In genomic region chr9:133458643-133459312, GRCh38 we compare ENCODE assay signal across 9 cellular contexts. TPM values are rescaled to one million over a fixed set of nuclear protein-coding genes. Genes with fewer than 3 reads are reported as not detected.
DNase-seq lines count a peak whose midpoint lies in the region; ATAC-seq, FAIRE-seq and TF ChIP-seq lines count a peak whose summit lies in the region.
"Had no signal": no experiment of that assay in that cellular context is flagged by ENCODE, and none has a peak within 500 bp of the region (broad histone marks: within the 10 kb centered on the region; RNA-seq: fewer than 3 reads in every experiment).

No MANE protein-coding gene starts in this region.

- no peaks in the 10 kb centered on the region for H3K27me3 Mint-ChIP-seq in activated T-helper 17 cell treated with anti-CD3 and anti-CD28 coated beads, Interleukin-2, amount 50 U/mL, for 72 hours

- no peak overlapping the region for H2BK15ac ChIP-seq in mesendoderm (replicated peaks; ENCODE audit: low read depth)

- DNase-seq in A549 (ENCODE audit: low read depth in 1 of 2, low spot score in 1 of 2), result no peak
- DNase-seq in HFF-Myc (ENCODE audit: extremely low read depth, low read depth), result no peak
- DNase-seq in mesendoderm, result peak; percentile 24
- DNase-seq in GM19239 (ENCODE audit: insufficient read length, low spot score), result no peak
- DNase-seq in NAMALWA (ENCODE audit: low spot score), result no peak
- no peak for DNase-seq in GM10266 (ENCODE audit: extremely low spot score)
- DNase-seq in NCI-H2081 (lab: John Stamatoyannopoulos, UW), result no peak

- no peak overlapping the region for H3K56ac ChIP-seq in mesendoderm (ENCODE audit: low read length)

- no peak overlapping the region for H2BK5ac ChIP-seq in mesendoderm (ENCODE audit: low read length)

- TF ChIP-seq RAD21 in A549 (conservative IDR thresholded peaks at IDR 0.05 in 1 of 2, IDR thresholded peaks at IDR 0.05 in 1 of 2), result no peak

- FAIRE-seq in A549 (lab: Jason Lieb, UNC), result no peak
- no peak for FAIRE-seq in GM19239 (lab: Jason Lieb, UNC)

- peaks cover 3% of the 10 kb centered on the region for H3K79me1 ChIP-seq in mesendoderm (ENCODE audit: low read length)

- H3K4me2 ChIP-seq in A549 (peak overlapping the region; percentile 70), mesendoderm (ENCODE audit: low read length) (peak overlapping the region; percentile 28)

- no peak overlapping the region for H3K4ac ChIP-seq in mesendoderm (ENCODE audit: low read depth, low read length)

- H3K79me2 ChIP-seq in mesendoderm (ENCODE audit: control insufficient read depth, insufficient read depth, low read length), result no peaks in the 10 kb centered on the region

- H3K9ac ChIP-seq in mesendoderm (ENCODE audit: low read length), result no peak overlapping the region

- H2AK5ac ChIP-seq in mesendoderm (ENCODE audit: low read length), result no peak overlapping the region

- TF ChIP-seq CTCF in A549 (IDR thresholded peaks at IDR 0.05), result no peak
- no peak for TF ChIP-seq CTCF in HFF-Myc (IDR thresholded peaks at IDR 0.05; ENCODE audit: low read depth, low read length, missing control alignments)
- TF ChIP-seq CTCF in GM10266 (IDR thresholded peaks at IDR 0.05; ENCODE audit: control insufficient read depth, insufficient read depth, low read depth, missing control alignments), result no peak

- H3K9me3 ChIP-seq in A549, result no peaks in the 10 kb centered on the region

- ATAC-seq in A549, result no peak
- no peak for ATAC-seq in activated T-helper 17 cell treated with anti-CD3 and anti-CD28 coated beads, Interleukin-2, amount 50 U/mL, for 72 hours (replicated peaks)

- CTCF ChIA-PET in A549 (lab: Yijun Ruan, JAX), result interaction anchor here (0.8 to 12.2 kb wide), 8 partner anchors 11 to 99 kb away, joined by 3 to 58 read pairs (median 3); no protein-coding TSS in a partner anchor

- 50% methylated on average over 16 of the region's 16 CpGs for WGBS in A549 (ENCODE audit: missing lambda C conversion rate)
- no CpG with 5 or more reads among the region's 16 CpGs for WGBS in mesendoderm (ENCODE audit: extremely low coverage, insufficient coverage, low lambda C conversion rate)

- peaks cover 16% of the 10 kb centered on the region for H3K4me1 ChIP-seq in A549
- peaks cover 4% of the 10 kb centered on the region for H3K4me1 ChIP-seq in mesendoderm (ENCODE audit: control insufficient read depth, low read depth, low read length)

- H3K4me3 Mint-ChIP-seq in activated T-helper 17 cell treated with anti-CD3 and anti-CD28 coated beads, Interleukin-2, amount 50 U/mL, for 72 hours, result peak overlapping the region; percentile 86

- POLR2A ChIA-PET in A549 (lab: Yijun Ruan, JAX), result interaction anchor here (0.6 to 2.0 kb wide), 13 partner anchors 9 to 949 kb away, joined by 3 to 14 read pairs (median 5); partner anchors contain the start of genes MED22, REXO4, RPL7A and SLC2A6

- no peaks in the 10 kb centered on the region for H3K36me3 Mint-ChIP-seq in activated T-helper 17 cell treated with anti-CD3 and anti-CD28 coated beads, Interleukin-2, amount 50 U/mL, for 72 hours (ENCODE audit: low read depth)

- no peak overlapping the region for H2BK120ac ChIP-seq in mesendoderm (ENCODE audit: low read depth, low read length)

- no peak overlapping the region for H4K5ac ChIP-seq in mesendoderm (ENCODE audit: low read length)

- H3K23ac ChIP-seq in mesendoderm (ENCODE audit: low read length), result no peak overlapping the region

- H3K9me3 Mint-ChIP-seq in activated T-helper 17 cell treated with anti-CD3 and anti-CD28 coated beads, Interleukin-2, amount 50 U/mL, for 72 hours, result no peaks in the 10 kb centered on the region

- H3K4me3 ChIP-seq in A549 (peak overlapping the region; percentile 78), HFF-Myc (replicated peaks; ENCODE audit: low read depth, low read length) (peak overlapping the region; percentile 56; the same call in 1 of the 2 replicates), mesendoderm (ENCODE audit: low read length) (no peak overlapping the region)

- no peaks in the 10 kb centered on the region for H3K27me3 ChIP-seq in mesendoderm (ENCODE audit: insufficient read depth, low read length, poor library complexity)

- no peaks in the 10 kb centered on the region for H3K36me3 ChIP-seq in mesendoderm (ENCODE audit: control insufficient read depth, insufficient read depth, low read length)

- H3K4me1 Mint-ChIP-seq in activated T-helper 17 cell treated with anti-CD3 and anti-CD28 coated beads, Interleukin-2, amount 50 U/mL, for 72 hours, result no peaks in the 10 kb centered on the region

- TF ChIP-seq POLR2A in A549 (IDR thresholded peaks at IDR 0.05; ENCODE audit: low read length), result no peak

- no peak overlapping the region for H3K18ac ChIP-seq in mesendoderm (ENCODE audit: low read length)

- H4K8ac ChIP-seq in mesendoderm (ENCODE audit: low read depth, low read length), result no peak overlapping the region

- H3K27ac Mint-ChIP-seq in activated T-helper 17 cell treated with anti-CD3 and anti-CD28 coated beads, Interleukin-2, amount 50 U/mL, for 72 hours, result peak overlapping the region; percentile 72

- H3K27ac ChIP-seq in A549 (peak overlapping the region; percentile 48 to 97; a peak in 5 of 6 replicates), mesendoderm (ENCODE audit: low read depth, low read length) (no peak overlapping the region)

- TF ChIP-seq EP300 in A549 (IDR thresholded peaks at IDR 0.05), result no peak

TF ChIP-seq in A549, 52 proteins besides CTCF, POLR2A, EP300 and RAD21 (continues in another document):
- TF ChIP-seq ESRRA (IDR thresholded peaks at IDR 0.05; ENCODE audit: borderline replicate concordance, low read length) (no peak), MAZ (IDR thresholded peaks at IDR 0.05; ENCODE audit: borderline replicate concordance, low read depth, low read length) (no peak), BHLHE40 (IDR thresholded peaks at IDR 0.05; ENCODE audit: low read depth, low read length) (no peak), TFCP2L1 (CRISPR knock-in tag; IDR thresholded peaks at IDR 0.05) (no peak), REST (IDR thresholded peaks at IDR 0.05) (no peak)

RNA-seq across cellular contexts. Expression of gene CACFD1, which starts 1.0 kb away (rescaled TPM):
- 6.2 and 8.0 TPM in 2 replicates for polyA plus RNA-seq in A549 (2011; rRNA removed)
- polyA plus RNA-seq in A549 (2012; cell fraction: cytosol; rRNA removed), result 4.4 and 7.0 TPM in 2 replicates
- 7.1 and 7.4 TPM in 2 replicates for polyA plus RNA-seq in A549 (2012; cell fraction: nucleus; rRNA removed)
- polyA plus RNA-seq in A549 (2017; fragmentation: RNase III; extraction: RNeasy Plus Mini Kit Qiagen cat#74134 plus additional on column Dnase treatment), result 3.1 to 5.2 TPM (median 5.0 TPM) in 3 replicates
- polyA minus RNA-seq in A549 (2011; rRNA and poly(A)+ RNA removed), result 9.4 and 11.5 TPM in 2 replicates
- 1 to 10 TPM in 1 of 2 donors, under 1 TPM in 1; 0.41 to 3.0 TPM for total RNA-seq in activated T-helper 17 cell treated with anti-CD3 and anti-CD28 coated beads, Interleukin-2, amount 50 U/mL, for 72 hours
- 3.4 TPM for polyA plus RNA-seq in mesendoderm (2013, experiment 1 of 2)
- 4.1 TPM for polyA plus RNA-seq in mesendoderm (2013, experiment 2 of 2)

RNA-seq across cellular contexts. Expression of gene SLC2A6, which starts 20.1 kb away (rescaled TPM):
- 3.7 and 4.6 TPM in 2 replicates for polyA plus RNA-seq in A549 (2011; rRNA removed)
- 9.7 and 16.3 TPM in 2 replicates for polyA plus RNA-seq in A549 (2012; cell fraction: cytosol; rRNA removed)
- polyA plus RNA-seq in A549 (2012; cell fraction: nucleus; rRNA removed), result 20.8 and 32.7 TPM in 2 replicates
- 15.4 to 21.2 TPM (median 20.5 TPM) in 3 replicates for polyA plus RNA-seq in A549 (2017; fragmentation: RNase III; extraction: RNeasy Plus Mini Kit Qiagen cat#74134 plus additional on column Dnase treatment)
- 4.2 and 5.8 TPM in 2 replicates for polyA minus RNA-seq in A549 (2011; rRNA and poly(A)+ RNA removed)
- 1 to 10 TPM; 1.2 to 1.4 TPM for total RNA-seq in activated T-helper 17 cell treated with anti-CD3 and anti-CD28 coated beads, Interleukin-2, amount 50 U/mL, for 72 hours
- 12.9 TPM for polyA plus RNA-seq in mesendoderm (2013, experiment 1 of 2)
- polyA plus RNA-seq in mesendoderm (2013, experiment 2 of 2), result 12.7 TPM

RNA-seq across cellular contexts. Expression of gene ADAMTS13, which starts 36.6 kb away (rescaled TPM):
- 0.80 and 1.2 TPM in 2 replicates for polyA plus RNA-seq in A549 (2011; rRNA removed)
- 0.89 and 0.95 TPM in 2 replicates for polyA plus RNA-seq in A549 (2012; cell fraction: cytosol; rRNA removed)
- polyA plus RNA-seq in A549 (2012; cell fraction: nucleus; rRNA removed), result 8.6 TPM in 2 replicates
- polyA plus RNA-seq in A549 (2017; fragmentation: RNase III; extraction: RNeasy Plus Mini Kit Qiagen cat#74134 plus additional on column Dnase treatment), result 0.94 to 1.7 TPM (median 0.98 TPM) in 3 replicates
- 0.70 and 0.83 TPM in 2 replicates for polyA minus RNA-seq in A549 (2011; rRNA and poly(A)+ RNA removed)
- total RNA-seq in activated T-helper 17 cell treated with anti-CD3 and anti-CD28 coated beads, Interleukin-2, amount 50 U/mL, for 72 hours, result 1 to 10 TPM; 1.2 to 3.9 TPM
- 0.45 TPM for polyA plus RNA-seq in mesendoderm (2013, experiment 1 of 2)
- polyA plus RNA-seq in mesendoderm (2013, experiment 2 of 2), result 0.46 TPM
- total RNA-seq: RPMI7951 had no signal

RNA-seq across cellular contexts. Expression of gene REXO4, which starts 41.0 kb away (rescaled TPM):
- polyA plus RNA-seq in A549 (2011; rRNA removed), result 20.6 and 25.8 TPM in 2 replicates
- 30.5 and 32.8 TPM in 2 replicates for polyA plus RNA-seq in A549 (2012; cell fraction: cytosol; rRNA removed)
- 23.8 and 25.0 TPM in 2 replicates for polyA plus RNA-seq in A549 (2012; cell fraction: nucleus; rRNA removed)
- polyA plus RNA-seq in A549 (2017; fragmentation: RNase III; extraction: RNeasy Plus Mini Kit Qiagen cat#74134 plus additional on column Dnase treatment), result 30.3 to 31.7 TPM (median 31.0 TPM) in 3 replicates
- polyA minus RNA-seq in A549 (2011; rRNA and poly(A)+ RNA removed), result 12.6 and 13.4 TPM in 2 replicates
- total RNA-seq in activated T-helper 17 cell treated with anti-CD3 and anti-CD28 coated beads, Interleukin-2, amount 50 U/mL, for 72 hours, result 10 to 100 TPM; 26.1 to 36.5 TPM
- polyA plus RNA-seq in mesendoderm (2013, experiment 1 of 2), result 39.7 TPM
- 41.3 TPM for polyA plus RNA-seq in mesendoderm (2013, experiment 2 of 2)
